ENCODE assay signal across 29 cellular contexts in the genomic region with DNA sequence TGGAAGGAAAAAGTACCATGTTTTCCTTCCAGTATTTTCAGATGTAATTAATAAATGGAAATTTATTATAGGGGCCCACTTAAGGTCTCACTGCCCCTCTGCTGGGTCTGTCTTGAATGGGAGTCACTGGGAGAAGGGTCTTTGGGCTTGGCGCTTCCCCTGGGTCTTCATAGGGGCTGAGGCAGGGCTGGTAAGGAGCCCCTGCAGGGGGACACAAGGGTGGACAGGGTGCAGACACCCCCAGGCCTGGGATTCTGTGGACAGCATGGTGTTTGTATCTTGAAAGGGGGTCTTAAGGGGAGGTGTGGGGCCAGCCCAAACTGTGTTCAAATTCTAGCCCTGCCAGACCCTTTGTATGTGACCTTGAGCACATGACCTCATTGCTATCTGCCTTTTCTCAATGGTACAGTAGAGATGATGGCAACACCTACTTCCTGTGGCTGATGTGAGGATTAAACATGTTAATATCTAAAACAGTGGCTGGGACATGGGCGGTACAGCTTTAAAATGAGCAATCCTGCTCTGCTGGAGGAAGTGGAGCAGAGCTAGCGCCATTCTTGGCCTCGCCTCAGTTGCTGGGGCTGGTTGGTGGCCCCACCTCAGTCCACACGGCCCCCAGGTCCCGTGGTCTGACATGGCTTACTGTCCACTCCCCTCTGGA.
"Had no signal": no experiment of that assay in that cellular context is flagged by ENCODE, and none has a peak within 500 bp of the region (broad histone marks: within the 10 kb centered on the region; RNA-seq: fewer than 3 reads in every experiment).

No MANE protein-coding gene starts in this region.

- H3K27me3 ChIP-seq: body of pancreas, cardiac muscle cell, neural progenitor cell, sigmoid colon, thyroid gland, upper lobe of right lung had no signal

- H3K27ac ChIP-seq: body of pancreas, cardiac muscle cell, neural progenitor cell, sigmoid colon, thyroid gland, upper lobe of right lung had no signal

- FAIRE-seq: islet of Langerhans, TTC549 had no signal

- ATAC-seq: body of pancreas, left ventricle myocardium superior, SK-N-SH treated with all-trans-retinoic acid at 6 μM for 48 hours, T-cell, upper lobe of right lung had no signal

- H3K9ac ChIP-seq: neural progenitor cell had no signal

- H3K36me3 Mint-ChIP-seq: activated CD4-positive, alpha-beta memory T cell treated with anti-CD3 and anti-CD28 coated beads for 36 hours; activated naive CD4-positive, alpha-beta T cell treated with anti-CD3 and anti-CD28 coated beads, Interleukin-2, amount 50 U/mL, for 24 hours; neural progenitor cell; T-cell had no signal

- DNase-seq: activated CD4-positive, alpha-beta memory T cell treated with anti-CD3 and anti-CD28 coated beads for 36 hours; activated CD4-positive, alpha-beta T cell treated with anti-CD3 and anti-CD28 coated beads for 48 hours; activated gamma-delta T cell treated with Interleukin-2 at 50 U/mL for 16 hours; activated T-cell treated with anti-CD3 and anti-CD28 coated beads, Interleukin-2, amount 50 U/mL, for 1 hour; anterior cingulate cortex; body of pancreas; erythroblast; foreskin melanocyte; hypothalamus; left ventricle myocardium superior; mammary epithelial cell; retina; sigmoid colon; stimulated activated CD4-positive, alpha-beta T cell treated with anti-CD3 and anti-CD28 coated beads, Interleukin-15, amount 100 ng/mL, for 24 hours; stimulated activated CD4-positive, alpha-beta T cell treated with anti-CD3 and anti-CD28 coated beads, Interleukin-2, amount 100 ng/mL, for 48 hours; stimulated activated CD8-positive, alpha-beta memory T cell treated with anti-CD3 and anti-CD28 coated beads, Interleukin-4, amount 100 ng/mL, for 48 hours; stimulated activated naive CD4-positive, alpha-beta T cell treated with Interleukin-2 at 50 U/mL for 16 hours; substantia nigra; T-cell; thyroid gland; upper lobe of right lung had no signal

- H3K4me3 Mint-ChIP-seq: activated CD4-positive, alpha-beta memory T cell treated with anti-CD3 and anti-CD28 coated beads for 36 hours; activated naive CD4-positive, alpha-beta T cell treated with anti-CD3 and anti-CD28 coated beads, Interleukin-2, amount 50 U/mL, for 24 hours; neural progenitor cell; T-cell; T-helper 2 cell treated with Interferon-gamma antibody and Interleukin-4, amounts not matched to agents 5 μg/mL and 100 μg/mL, for 36 hours had no signal

- H3K4me3 ChIP-seq: body of pancreas, cardiac muscle cell, neural progenitor cell, sigmoid colon, smooth muscle cell, thyroid gland, upper lobe of right lung had no signal

- H3K36me3 ChIP-seq: cardiac muscle cell, neural progenitor cell, sigmoid colon, thyroid gland, upper lobe of right lung had no signal

- H3K4me1 Mint-ChIP-seq: activated naive CD4-positive, alpha-beta T cell treated with anti-CD3 and anti-CD28 coated beads, Interleukin-2, amount 50 U/mL, for 24 hours; T-cell had no signal

- H3K4me1 ChIP-seq: body of pancreas, sigmoid colon, thyroid gland, upper lobe of right lung had no signal

- H3K4me2 ChIP-seq: neural progenitor cell, smooth muscle cell had no signal

- H3K9me3 Mint-ChIP-seq: activated CD4-positive, alpha-beta memory T cell treated with anti-CD3 and anti-CD28 coated beads for 36 hours; activated naive CD4-positive, alpha-beta T cell treated with anti-CD3 and anti-CD28 coated beads, Interleukin-2, amount 50 U/mL, for 24 hours; neural progenitor cell; T-cell; T-helper 2 cell treated with Interferon-gamma antibody and Interleukin-4, amounts not matched to agents 5 μg/mL and 100 μg/mL, for 36 hours had no signal

- H3K27ac Mint-ChIP-seq: activated CD4-positive, alpha-beta memory T cell treated with anti-CD3 and anti-CD28 coated beads for 36 hours; activated naive CD4-positive, alpha-beta T cell treated with anti-CD3 and anti-CD28 coated beads, Interleukin-2, amount 50 U/mL, for 24 hours; T-cell; T-helper 2 cell treated with Interferon-gamma antibody and Interleukin-4, amounts not matched to agents 5 μg/mL and 100 μg/mL, for 36 hours had no signal

- H3K9me3 ChIP-seq: body of pancreas, sigmoid colon, thyroid gland, upper lobe of right lung had no signal
